In genomic region chr1:9004731-9005708, GRCh38 we compare ENCODE assay signal across 9 cellular contexts. TPM values are rescaled to one million over a fixed set of nuclear protein-coding genes. Genes with fewer than 3 reads are reported as not detected.
DNase-seq lines count a peak whose midpoint lies in the region; ATAC-seq, FAIRE-seq and TF ChIP-seq lines count a peak whose summit lies in the region.
"Had no signal": no experiment of that assay in that cellular context is flagged by ENCODE, and none has a peak within 500 bp of the region (broad histone marks: within the 10 kb centered on the region; RNA-seq: fewer than 3 reads in every experiment).

No MANE protein-coding gene starts in this region.

- H3K4me2 ChIP-seq in DND-41 (ENCODE audit: insufficient read depth, low read length): peak overlapping the region; percentile 7

- ATAC-seq in DND-41 (ENCODE audit: insufficient read depth, low read depth) (peak; percentile 95), HG03442 (IDR thresholded peaks at IDR 0.05; ENCODE audit: unreplicated experiment) (peak; percentile 42), GM21381 (IDR thresholded peaks at IDR 0.05; ENCODE audit: unreplicated experiment) (no peak)

- intact Hi-C loops in ovary (cut with DNase I): loop anchor here in 2 of 4 donors (5.0 to 10.0 kb wide), 3 partner anchors 97 to 1000 kb away; no protein-coding TSS in a partner anchor
- intact Hi-C loops in thyroid gland (cut with DNase I): no loop called here

- H3K9ac ChIP-seq in DND-41 (ENCODE audit: low read depth, low read length): no peak overlapping the region

- peak; percentile 98 for TF ChIP-seq CTCF in DND-41 (IDR thresholded peaks at IDR 0.05; ENCODE audit: borderline replicate concordance, extremely low read depth, low read length, poor library complexity, severe bottlenecking)
- TF ChIP-seq CTCF in ovary (IDR thresholded peaks at IDR 0.05): peak; percentile 66 to 83 (median 72)
- TF ChIP-seq CTCF in thyroid gland (IDR thresholded peaks at IDR 0.05): peak; percentile 74 to 98 (median 84)

- peak overlapping the region; percentile 58 for H2AFZ ChIP-seq in DND-41 (ENCODE audit: low read depth, low read length)

- H3K27me3 ChIP-seq in DND-41 (ENCODE audit: insufficient read depth, low read length, poor library complexity) (no peaks in the 10 kb centered on the region), SJSA1 (replicated peaks) (no peaks in the 10 kb centered on the region), ovary (no peaks in the 10 kb centered on the region), thyroid gland (no peaks in the 10 kb centered on the region)

- H3K9me3 ChIP-seq in DND-41 (ENCODE audit: insufficient read depth, low read length, severe bottlenecking) (no peaks in the 10 kb centered on the region), SJSA1 (replicated peaks) (no peaks in the 10 kb centered on the region), ovary (no peaks in the 10 kb centered on the region), thyroid gland (no peaks in the 10 kb centered on the region)

- H3K4me1 ChIP-seq in DND-41 (ENCODE audit: insufficient read depth, low read length): peaks cover 5% of the 10 kb centered on the region
- peaks cover 9% of the 10 kb centered on the region for H3K4me1 ChIP-seq in SJSA1 (replicated peaks)
- H3K4me1 ChIP-seq in ovary (ENCODE audit: insufficient read depth): no peaks in the 10 kb centered on the region
- H3K4me1 ChIP-seq in thyroid gland: no peaks in the 10 kb centered on the region

- H3K36me3 ChIP-seq in DND-41 (ENCODE audit: insufficient read depth, low read length): no peaks in the 10 kb centered on the region
- H3K36me3 ChIP-seq in SJSA1: no peaks in the 10 kb centered on the region
- no peaks in the 10 kb centered on the region for H3K36me3 ChIP-seq in ovary
- H3K36me3 ChIP-seq in thyroid gland: no peaks in the 10 kb centered on the region

- WGBS in ovary, 3 donors: 51 to 55% (median 52%) methylated on average over 28 of the region's 28 CpGs
- 51% methylated on average over 27 of the region's 28 CpGs for WGBS in thyroid gland, 2 donors

- no peaks in the 10 kb centered on the region for H3K79me2 ChIP-seq in DND-41 (ENCODE audit: insufficient read depth, low read length)

- no peaks in the 10 kb centered on the region for H4K20me1 ChIP-seq in DND-41 (ENCODE audit: insufficient read depth, low read length)

- no peak for TF ChIP-seq EP300 in ovary (IDR thresholded peaks at IDR 0.05)

- no peak for FAIRE-seq in frontal cortex (lab: Jason Lieb, UNC)

- TF ChIP-seq POLR2A in ovary (IDR thresholded peaks at IDR 0.05) (no peak), thyroid gland (IDR thresholded peaks at IDR 0.05) (no peak)

- peak; percentile 84 for DNase-seq in DND-41
- DNase-seq in SJSA1 (ENCODE audit: low read depth in 1 of 2, low spot score in 2 of 2): peak; percentile 69 to 83
- peak; percentile 92 for DNase-seq in activated effector memory CD4-positive, alpha-beta T cell treated with anti-CD3 and anti-CD28 coated beads, Interleukin-2, amount 50 U/mL, for 16 hours
- DNase-seq in frontal cortex (ENCODE audit: low spot score in 2 of 2): peak; percentile 53 to 83
- peak; percentile 63 to 85 (median 79) for DNase-seq in ovary
- DNase-seq in thyroid gland: peak; percentile 78 to 82

- no peak overlapping the region for H3K4me3 ChIP-seq in DND-41 (ENCODE audit: low read depth in 1 of 2, low read length in 2 of 2)
- H3K4me3 ChIP-seq in SJSA1: no peak overlapping the region
- H3K4me3 ChIP-seq in ovary: no peak overlapping the region
- H3K4me3 ChIP-seq in thyroid gland (replicated peaks in 1 of 3): no peak overlapping the region

- H3K27ac ChIP-seq in DND-41 (ENCODE audit: low read length) (no peak overlapping the region), SJSA1 (no peak overlapping the region), ovary (no peak overlapping the region), thyroid gland (no peak overlapping the region)
- H3K27ac ChIP-seq: epithelial cell of prostate had no signal

RNA-seq across cellular contexts. Expression of gene SLC2A7, which starts 21.2 kb away (rescaled TPM):
- not detected in 2 replicates for total RNA-seq in SJSA1 (2014; rRNA removed; shearing (Covaris generic))
- total RNA-seq in frontal cortex (not detected), ovary (not detected), thyroid gland (under 1 TPM in 2 of 4 donors, not detected in 2; 0.22 to 0.58 TPM)
- polyA plus RNA-seq in ovary: not detected

RNA-seq across cellular contexts. Expression of gene CA6, which starts 59.4 kb away (rescaled TPM):
- not detected in 2 replicates for total RNA-seq in SJSA1 (2014; rRNA removed; shearing (Covaris generic))
- total RNA-seq in frontal cortex (not detected), ovary (not detected), thyroid gland (not detected)
- not detected for polyA plus RNA-seq in ovary
